12 cellular contexts compared by ENCODE assay signal in the genomic region with DNA sequence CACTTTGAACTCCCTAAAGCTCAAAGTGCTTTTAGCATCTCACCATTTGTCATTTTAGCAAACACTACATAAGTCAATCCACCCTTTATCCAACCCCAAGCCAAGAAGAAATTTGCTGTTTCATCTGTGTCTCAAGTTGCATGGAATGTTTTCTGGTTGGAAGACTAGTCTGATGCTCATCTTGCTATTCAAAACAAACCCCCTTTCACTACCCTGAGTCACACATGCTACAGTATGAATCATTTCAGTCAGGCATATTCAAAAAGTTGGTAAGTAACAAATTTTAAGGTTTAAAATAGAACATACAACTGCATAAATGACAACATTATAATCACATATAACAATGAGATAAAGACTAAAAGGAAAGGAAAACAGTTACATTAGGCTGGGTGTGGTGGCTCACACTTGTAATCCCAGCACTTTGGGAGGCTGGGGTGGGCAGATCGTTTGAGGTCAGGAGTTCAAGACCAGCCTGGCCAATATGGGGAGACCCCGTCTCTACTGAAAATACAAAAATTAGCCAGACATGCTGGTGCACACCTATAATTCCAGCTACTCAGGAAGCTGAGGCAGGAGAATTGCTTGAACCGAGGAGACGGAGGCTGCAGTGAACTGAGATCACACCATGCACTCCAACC. TPM values are rescaled to one million over a fixed set of nuclear protein-coding genes. Genes with fewer than 3 reads are reported as not detected.
DNase-seq lines count a peak whose midpoint lies in the region; ATAC-seq and TF ChIP-seq lines count a peak whose summit lies in the region.
"Had no signal": no experiment of that assay in that cellular context is flagged by ENCODE, and none has a peak within 500 bp of the region (broad histone marks: within the 10 kb centered on the region; RNA-seq: fewer than 3 reads in every experiment).

No MANE protein-coding gene starts in this region.

- H3K4me1 ChIP-seq in heart left ventricle = peaks cover 0 to 17% (median 8%) of the 10 kb centered on the region in 12 donors

- WGBS in heart left ventricle, 4 donors = 93 to 95% (median 94%) methylated on average over 4 of the region's 4 CpGs

- intact Hi-C loops in left colon (cut with DNase I, micrococcal nuclease) = no loop called here
- intact Hi-C loops in heart left ventricle (cut with DNase I) = no loop called here

- TF ChIP-seq CTCF in AG09309 (IDR thresholded peaks at IDR 0.05; ENCODE audit: control insufficient read depth, insufficient read depth, low read depth, low read length, missing control alignments) = no peak
- TF ChIP-seq CTCF in kidney epithelial cell (IDR thresholded peaks at IDR 0.05; ENCODE audit: insufficient read depth, low read length, poor library complexity, severe bottlenecking) = no peak
- no peak for TF ChIP-seq CTCF in heart left ventricle (IDR thresholded peaks at IDR 0.05)

- no peak for TF ChIP-seq POLR2A in heart left ventricle (IDR thresholded peaks at IDR 0.05)

- no peak for ATAC-seq in left colon
- no peak for ATAC-seq in heart left ventricle

- no peaks in the 10 kb centered on the region for H3K27me3 ChIP-seq in kidney epithelial cell (ENCODE audit: control insufficient read depth, insufficient read depth, low read length)
- H3K27me3 ChIP-seq in heart left ventricle = no peaks in the 10 kb centered on the region

- H3K36me3 ChIP-seq in kidney epithelial cell (ENCODE audit: control insufficient read depth, insufficient read depth, low read length) (no peaks in the 10 kb centered on the region), heart left ventricle (peaks cover 0 to 51% (median 29%) of the 10 kb centered on the region in 9 donors)

- H3K27ac ChIP-seq in heart left ventricle = no peak overlapping the region

- H3K4me3 ChIP-seq in AG09309 (ENCODE audit: control insufficient read depth, low read depth, low read length) (no peak overlapping the region), kidney epithelial cell (ENCODE audit: low read depth, low read length) (no peak overlapping the region), heart left ventricle (no peak overlapping the region)

- DNase-seq in AG09309 (ENCODE audit: low read depth) = peak; percentile 90
- peak; percentile 92 for DNase-seq in HS-5 (ENCODE audit: low read depth)
- peak; percentile 97 for DNase-seq in amniotic epithelial cell (ENCODE audit: low read depth)
- DNase-seq in kidney epithelial cell (ENCODE audit: low read depth) = peak; percentile 81
- no peak for DNase-seq in left colon
- DNase-seq in heart left ventricle = no peak
- DNase-seq in middle frontal gyrus (ENCODE audit: extremely low spot score, low spot score) = no peak
- DNase-seq in DMS114 treated with DMSO at 0.1 percent for 48 hours (lab: John Stamatoyannopoulos, UW; ENCODE audit: unreplicated experiment) = no peak
- DNase-seq: GF-D8, left cardiac atrium, NCI-H524, substantia nigra had no signal

- no peaks in the 10 kb centered on the region for H3K9me3 ChIP-seq in heart left ventricle

RNA-seq across cellular contexts. Expression of gene DSTYK, which starts 38.7 kb away (rescaled TPM):
- total RNA-seq in kidney epithelial cell (13.2 and 13.8 TPM in 2 replicates), left colon (1 to 10 TPM; 4.7 to 7.0 TPM), heart left ventricle (10 to 100 TPM in 1 of 9 donors, 1 to 10 TPM in 8; 5.2 to 10.1 (median 8.0) TPM)
- polyA plus RNA-seq in heart left ventricle = 1 to 10 TPM; 3.2 to 5.3 TPM

RNA-seq across cellular contexts. Expression of gene RBBP5, which starts 51.1 kb away (rescaled TPM):
- total RNA-seq in kidney epithelial cell = 15.4 and 17.2 TPM in 2 replicates
- total RNA-seq in left colon = 10 to 100 TPM; 12.9 to 14.0 TPM
- 10 to 100 TPM in 5 of 9 donors, 1 to 10 TPM in 4; 8.4 to 12.1 (median 10.1) TPM for total RNA-seq in heart left ventricle
- polyA plus RNA-seq in heart left ventricle = 1 to 10 TPM; 3.8 to 8.2 TPM

RNA-seq across cellular contexts. Expression of gene TMCC2, which starts 54.9 kb away (rescaled TPM):
- total RNA-seq in kidney epithelial cell (12.7 and 15.7 TPM in 2 replicates), left colon (1 to 10 TPM in 1 of 2 donors, under 1 TPM in 1; 0.27 to 1.2 TPM), heart left ventricle (1 to 10 TPM in 8 of 9 donors, under 1 TPM in 1; 0.97 to 5.1 (median 2.1) TPM)
- 1 to 10 TPM; 1.4 to 2.0 TPM for polyA plus RNA-seq in heart left ventricle

Comparison
In these comparisons a context has a peak if more than half of its experiments do, and no peak if none do; other contexts are left out.
1. DNase-seq: peak in AG09309 (single experiment), HS-5 (single experiment), amniotic epithelial cell (single experiment) and kidney epithelial cell (single experiment); none in left colon (0 of 2), heart left ventricle (0 of 5), middle frontal gyrus (single experiment) and DMS114 treated with DMSO at 0.1 percent for 48 hours (single experiment).